Comparison of ENCODE assay signal across 9 cellular contexts in the genomic region with DNA sequence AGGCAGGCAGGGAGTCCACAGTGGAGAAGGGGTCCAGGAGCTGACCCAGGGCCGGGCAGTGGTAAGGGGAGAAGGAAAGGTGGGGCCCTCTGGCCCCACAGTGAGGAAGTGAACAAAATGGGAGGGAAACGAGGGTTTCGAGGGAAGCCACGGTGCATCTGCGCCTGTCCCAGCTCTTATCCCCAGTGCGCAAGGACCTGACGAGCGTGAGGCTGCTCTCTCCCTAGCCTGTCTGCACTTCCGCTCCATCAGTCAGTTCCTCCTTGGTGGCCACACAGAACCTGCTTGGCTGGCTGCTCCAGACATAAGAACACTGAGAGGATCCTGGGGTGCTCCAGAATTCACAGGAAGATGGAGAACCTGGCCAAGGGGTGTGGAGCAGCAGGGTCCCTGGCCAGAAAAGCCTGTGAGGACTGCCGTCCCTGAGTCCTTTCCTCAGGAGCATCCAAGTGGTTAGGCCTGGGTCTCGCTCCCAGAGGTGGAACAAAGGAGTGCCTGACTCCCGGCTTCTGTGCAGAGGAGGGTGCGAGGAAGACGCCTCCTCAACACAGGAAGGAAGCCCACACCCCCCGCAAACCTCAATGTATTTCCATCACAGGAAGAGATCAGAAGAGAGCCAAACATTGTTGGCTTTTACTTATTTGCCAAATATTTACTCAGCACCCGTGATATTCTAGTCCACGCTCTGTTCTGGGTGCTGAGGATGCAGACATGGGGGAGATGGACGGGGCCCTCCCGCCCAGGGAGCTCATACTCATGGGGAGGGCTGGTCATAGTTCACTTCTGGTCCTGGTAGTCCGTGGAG. TPM values are rescaled to one million over a fixed set of nuclear protein-coding genes. Genes with fewer than 3 reads are reported as not detected.
DNase-seq lines count a peak whose midpoint lies in the region; ATAC-seq, FAIRE-seq and TF ChIP-seq lines count a peak whose summit lies in the region.
"Had no signal": no experiment of that assay in that cellular context is flagged by ENCODE, and none has a peak within 500 bp of the region (broad histone marks: within the 10 kb centered on the region; RNA-seq: fewer than 3 reads in every experiment).

No MANE protein-coding gene starts in this region.

- H3K4me3 Mint-ChIP-seq in activated T-helper 1 cell treated with anti-CD3 and anti-CD28 coated beads, Interleukin-12 subunit alpha, Interleukin-12 subunit beta, Interleukin-2, Interleukin-4 antibody, amounts not matched to agents 30 ng/mL and 10 ng/mL and 1 ng/mL, durations not matched to agents 14 hours and 24 hours and 36 hours: peak overlapping the region; percentile 75
- peak overlapping the region; percentile 73 to 95 (median 88) for H3K4me3 Mint-ChIP-seq in naive thymus-derived CD8-positive, alpha-beta T cell

- peak overlapping the region; percentile 83 for H3K27ac Mint-ChIP-seq in activated T-helper 1 cell treated with anti-CD3 and anti-CD28 coated beads, Interleukin-12 subunit alpha, Interleukin-12 subunit beta, Interleukin-2, Interleukin-4 antibody, amounts not matched to agents 30 ng/mL and 10 ng/mL and 1 ng/mL, durations not matched to agents 14 hours and 24 hours and 36 hours
- H3K27ac Mint-ChIP-seq in naive thymus-derived CD8-positive, alpha-beta T cell: peak overlapping the region; percentile 87 to 98 (median 96)

- 53 to 68% methylated on average over 20 of the region's 20 CpGs for WGBS in heart right ventricle, 2 donors

- POLR2A ChIA-PET in naive thymus-derived CD8-positive, alpha-beta T cell (lab: Charles Lee): interaction anchor here (0.8 to 6.7 kb wide), 13 partner anchors 9 to 56 kb away, joined by 3 to 79 read pairs (median 6); a partner anchor contains a TSS

- DNase-seq in heart right ventricle (peak in 1 of 2 donors; percentile 57), right atrium auricular region (ENCODE audit: low spot score) (no peak), ascending aorta (ENCODE audit: low spot score in 2 of 2) (no peak), RCC 7860 (ENCODE audit: low spot score) (no peak), COR-L47 (lab: John Stamatoyannopoulos, UW) (no peak)
- DNase-seq in activated T-helper 1 cell treated with anti-CD3 and anti-CD28 coated beads, Interleukin-12 subunit alpha, Interleukin-12 subunit beta, Interleukin-2, Interleukin-4 antibody, amounts not matched to agents 30 ng/mL and 10 ng/mL and 1 ng/mL, durations not matched to agents 14 hours and 24 hours and 36 hours (ENCODE audit: low spot score): peak; percentile 47
- peak; percentile 26 to 78 (median 44) for DNase-seq in naive thymus-derived CD8-positive, alpha-beta T cell
- DNase-seq: NCI-H2227 treated with DMSO at 0.1 percent for 48 hours had no signal

- H3K9me3 ChIP-seq in heart right ventricle: peaks cover 0 to 15% (median 0%) of the 10 kb centered on the region in 11 donors
- no peaks in the 10 kb centered on the region for H3K9me3 ChIP-seq in right atrium auricular region
- no peaks in the 10 kb centered on the region for H3K9me3 ChIP-seq in ascending aorta

- no peak for TF ChIP-seq CTCF in heart right ventricle (IDR thresholded peaks at IDR 0.05)
- no peak for TF ChIP-seq CTCF in right atrium auricular region (IDR thresholded peaks at IDR 0.05)
- no peak for TF ChIP-seq CTCF in ascending aorta (IDR thresholded peaks at IDR 0.05)

- peak; percentile 19 to 68 (median 35) for ATAC-seq in heart right ventricle
- peak; percentile 82 to 85 for ATAC-seq in naive thymus-derived CD8-positive, alpha-beta T cell
- no peak for ATAC-seq in GM21576 (IDR thresholded peaks at IDR 0.05; ENCODE audit: unreplicated experiment)

- peaks cover 2% of the 10 kb centered on the region for H3K27me3 Mint-ChIP-seq in activated T-helper 1 cell treated with anti-CD3 and anti-CD28 coated beads, Interleukin-12 subunit alpha, Interleukin-12 subunit beta, Interleukin-2, Interleukin-4 antibody, amounts not matched to agents 30 ng/mL and 10 ng/mL and 1 ng/mL, durations not matched to agents 14 hours and 24 hours and 36 hours (ENCODE audit: insufficient read depth)
- H3K27me3 Mint-ChIP-seq in naive thymus-derived CD8-positive, alpha-beta T cell: no peaks in the 10 kb centered on the region

- H3K4me3 ChIP-seq in heart right ventricle (peak overlapping the region in 2 of 10 donors; percentile 1 to 19), right atrium auricular region (no peak overlapping the region), ascending aorta (no peak overlapping the region)

- H3K27ac ChIP-seq in heart right ventricle (peak overlapping the region in 9 of 10 donors; percentile 49 to 78 (median 69)), right atrium auricular region (no peak overlapping the region), ascending aorta (no peak overlapping the region)

- H3K36me3 Mint-ChIP-seq in activated T-helper 1 cell treated with anti-CD3 and anti-CD28 coated beads, Interleukin-12 subunit alpha, Interleukin-12 subunit beta, Interleukin-2, Interleukin-4 antibody, amounts not matched to agents 30 ng/mL and 10 ng/mL and 1 ng/mL, durations not matched to agents 14 hours and 24 hours and 36 hours (ENCODE audit: low read depth): peaks cover 4% of the 10 kb centered on the region
- H3K36me3 Mint-ChIP-seq in naive thymus-derived CD8-positive, alpha-beta T cell: peaks cover 0 to 20% (median 4%) of the 10 kb centered on the region in 3 donors

- H3K4me1 Mint-ChIP-seq in activated T-helper 1 cell treated with anti-CD3 and anti-CD28 coated beads, Interleukin-12 subunit alpha, Interleukin-12 subunit beta, Interleukin-2, Interleukin-4 antibody, amounts not matched to agents 30 ng/mL and 10 ng/mL and 1 ng/mL, durations not matched to agents 14 hours and 24 hours and 36 hours (ENCODE audit: low read depth): peaks cover 29% of the 10 kb centered on the region
- peaks cover 37 to 79% (median 66%) of the 10 kb centered on the region in 4 donors for H3K4me1 Mint-ChIP-seq in naive thymus-derived CD8-positive, alpha-beta T cell

- no peaks in the 10 kb centered on the region for H3K36me3 ChIP-seq in heart right ventricle
- no peaks in the 10 kb centered on the region for H3K36me3 ChIP-seq in right atrium auricular region
- H3K36me3 ChIP-seq in ascending aorta: no peaks in the 10 kb centered on the region

- no peak for FAIRE-seq in RCC 7860 (lab: Jason Lieb, UNC)

- intact Hi-C loops in heart right ventricle (cut with DNase I): loop anchor here in 6 of 10 donors (2.0 to 5.0 kb wide), 5 partner anchors 34 to 55 kb away; a partner anchor contains a TSS
- intact Hi-C loops in activated T-helper 1 cell treated with anti-CD3 and anti-CD28 coated beads, Interleukin-12 subunit alpha, Interleukin-12 subunit beta, Interleukin-2, Interleukin-4 antibody, amounts not matched to agents 30 ng/mL and 10 ng/mL and 1 ng/mL, durations not matched to agents 14 hours and 24 hours and 36 hours (cut with micrococcal nuclease): loop anchor here (5.0 kb wide), 1 partner anchor 41 kb away; a partner anchor contains a TSS
- intact Hi-C loops in ascending aorta (cut with DNase I): no loop called here

- H3K27me3 ChIP-seq in heart right ventricle: no peaks in the 10 kb centered on the region
- H3K27me3 ChIP-seq in right atrium auricular region: no peaks in the 10 kb centered on the region
- no peaks in the 10 kb centered on the region for H3K27me3 ChIP-seq in ascending aorta

- H3K9me3 Mint-ChIP-seq in activated T-helper 1 cell treated with anti-CD3 and anti-CD28 coated beads, Interleukin-12 subunit alpha, Interleukin-12 subunit beta, Interleukin-2, Interleukin-4 antibody, amounts not matched to agents 30 ng/mL and 10 ng/mL and 1 ng/mL, durations not matched to agents 14 hours and 24 hours and 36 hours: peaks cover 31% of the 10 kb centered on the region
- H3K9me3 Mint-ChIP-seq in naive thymus-derived CD8-positive, alpha-beta T cell: peaks cover 0 to 17% (median 5%) of the 10 kb centered on the region in 9 donors

- H3K4me1 ChIP-seq in heart right ventricle: peaks cover 13 to 77% (median 49%) of the 10 kb centered on the region in 9 donors
- H3K4me1 ChIP-seq in right atrium auricular region: peaks cover 0 to 36% of the 10 kb centered on the region in 2 donors
- H3K4me1 ChIP-seq in ascending aorta: no peaks in the 10 kb centered on the region

RNA-seq across cellular contexts. Expression of a gene that starts 43.7 kb away (rescaled TPM):
- total RNA-seq in heart right ventricle (10 to 100 TPM; 16.2 to 43.8 (median 24.5) TPM), right atrium auricular region (10 to 100 TPM; 12.0 to 23.3 TPM), ascending aorta (56.9 TPM)
- polyA plus RNA-seq in heart right ventricle: 10 to 100 TPM; 14.1 to 18.0 TPM
- total RNA-seq in activated T-helper 1 cell treated with anti-CD3 and anti-CD28 coated beads, Interleukin-12 subunit alpha, Interleukin-12 subunit beta, Interleukin-2, Interleukin-4 antibody, amounts not matched to agents 30 ng/mL and 10 ng/mL and 1 ng/mL, durations not matched to agents 14 hours and 24 hours and 36 hours: 18.7 and 20.6 TPM in 2 replicates
- 10 to 100 TPM; 35.6 to 38.6 TPM for total RNA-seq in naive thymus-derived CD8-positive, alpha-beta T cell
- 1 to 10 TPM; 1.9 to 2.8 (median 2.2) TPM for polyA plus RNA-seq in naive thymus-derived CD8-positive, alpha-beta T cell

RNA-seq across cellular contexts. Expression of a gene that starts 55.8 kb away (rescaled TPM):
- total RNA-seq in heart right ventricle: 10 to 100 TPM; 14.2 to 19.2 (median 15.9) TPM
- polyA plus RNA-seq in heart right ventricle: 10 to 100 TPM; 18.7 to 26.5 TPM
- total RNA-seq in right atrium auricular region: 10 to 100 TPM in 1 of 2 donors, 1 to 10 TPM in 1; 8.7 to 12.2 TPM
- 40.8 and 41.1 TPM in 2 replicates for total RNA-seq in activated T-helper 1 cell treated with anti-CD3 and anti-CD28 coated beads, Interleukin-12 subunit alpha, Interleukin-12 subunit beta, Interleukin-2, Interleukin-4 antibody, amounts not matched to agents 30 ng/mL and 10 ng/mL and 1 ng/mL, durations not matched to agents 14 hours and 24 hours and 36 hours
- total RNA-seq in naive thymus-derived CD8-positive, alpha-beta T cell: 10 to 100 TPM; 13.5 to 14.2 TPM
- polyA plus RNA-seq in naive thymus-derived CD8-positive, alpha-beta T cell: 10 to 100 TPM; 12.2 to 18.7 (median 16.2) TPM
- total RNA-seq in ascending aorta: 2.3 TPM

Comparison
In these comparisons a context has a peak if more than half of its experiments do, and no peak if none do; other contexts are left out.
1. H3K27ac ChIP-seq: peak in heart right ventricle (9 of 10); none in right atrium auricular region (0 of 2) and ascending aorta (0 of 2).
2. DNase-seq: peak in activated T-helper 1 cell treated with anti-CD3 and anti-CD28 coated beads, Interleukin-12 subunit alpha, Interleukin-12 subunit beta, Interleukin-2, Interleukin-4 antibody, amounts not matched to agents 30 ng/mL and 10 ng/mL and 1 ng/mL, durations not matched to agents 14 hours and 24 hours and 36 hours (single experiment) and naive thymus-derived CD8-positive, alpha-beta T cell (10 of 10); none in right atrium auricular region (single experiment), ascending aorta (0 of 2), RCC 7860 (single experiment) and COR-L47 (single experiment).